In the genomic region with DNA sequence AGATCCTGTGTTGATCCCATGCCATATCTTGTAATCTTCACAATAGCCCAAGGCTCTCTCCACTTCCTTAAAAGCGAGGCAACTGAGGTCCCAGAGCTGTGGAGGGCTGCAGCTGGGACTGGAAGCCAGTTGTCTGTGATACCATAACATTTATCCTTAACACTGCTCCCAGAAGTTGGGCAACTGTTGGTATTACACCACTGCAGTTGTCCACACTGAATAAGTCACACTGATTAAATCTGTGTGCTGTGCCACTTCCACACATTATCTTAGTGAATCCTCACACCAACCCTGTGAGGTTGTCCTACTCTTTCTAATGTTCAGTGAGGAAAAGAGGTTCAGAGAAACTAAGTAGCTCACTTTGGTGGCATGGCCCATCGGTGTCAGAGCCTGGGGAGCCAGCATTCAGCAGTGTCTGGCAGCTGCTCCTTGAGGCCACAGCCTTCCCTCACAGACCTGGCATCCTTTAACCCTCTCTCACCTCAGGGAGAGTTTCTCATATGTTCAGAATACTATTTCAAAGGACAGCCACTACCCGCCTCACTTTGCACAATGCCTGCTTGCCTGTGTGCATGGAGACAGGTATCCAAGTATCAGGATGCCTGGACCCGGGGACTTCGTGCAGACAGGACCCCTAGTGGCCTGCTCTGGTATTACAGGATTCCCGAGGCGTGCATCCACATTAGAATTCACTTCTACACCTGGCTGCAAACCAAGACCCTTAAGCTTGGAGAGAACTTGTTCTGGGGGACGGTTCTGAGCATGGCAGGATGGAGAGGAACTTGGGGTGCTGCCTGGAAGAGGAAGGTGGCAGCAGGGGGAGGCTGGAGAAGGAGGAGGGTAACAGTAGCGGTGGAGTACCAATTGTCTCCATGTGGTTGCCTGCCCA, we compare ENCODE assay signal across 8 cellular contexts.
DNase-seq lines count a peak whose midpoint lies in the region; ATAC-seq and TF ChIP-seq lines count a peak whose summit lies in the region.

No MANE protein-coding gene starts in this region.

- no peak overlapping the region for H3K4me3 Mint-ChIP-seq in Calu3 (ENCODE audit: low read depth, unreplicated experiment)
- no peak overlapping the region for H3K4me3 Mint-ChIP-seq in activated naive CD4-positive, alpha-beta T cell treated with anti-CD3 and anti-CD28 coated beads for 36 hours

- H3K9me3 Mint-ChIP-seq in Calu3 (ENCODE audit: low read depth, unreplicated experiment), result no peaks in the 10 kb centered on the region
- no peaks in the 10 kb centered on the region for H3K9me3 Mint-ChIP-seq in activated naive CD4-positive, alpha-beta T cell treated with anti-CD3 and anti-CD28 coated beads for 36 hours

- H4K20me1 ChIP-seq in OCI-LY7 (ENCODE audit: insufficient read depth, low read length), result no peaks in the 10 kb centered on the region

- TF ChIP-seq CTCF in Calu3 (IDR thresholded peaks at IDR 0.05; ENCODE audit: unreplicated experiment), result peak; percentile 57
- TF ChIP-seq CTCF in OCI-LY7 (conservative IDR thresholded peaks at IDR 0.05; ENCODE audit: low read length), result peak; percentile 95
- peak; percentile 72 to 92 (median 88) for TF ChIP-seq CTCF in heart right ventricle (IDR thresholded peaks at IDR 0.05)
- peak; percentile 65 to 90 (median 82) for TF ChIP-seq CTCF in prostate gland (IDR thresholded peaks at IDR 0.05)

- H3K27ac Mint-ChIP-seq in Calu3 (ENCODE audit: unreplicated experiment), result no peak overlapping the region
- H3K27ac Mint-ChIP-seq in activated naive CD4-positive, alpha-beta T cell treated with anti-CD3 and anti-CD28 coated beads for 36 hours, result no peak overlapping the region

- H3K4me3 ChIP-seq in OCI-LY7 (ENCODE audit: low read depth, low read length, poor library complexity, severe bottlenecking) (no peak overlapping the region), heart right ventricle (no peak overlapping the region), prostate gland (no peak overlapping the region)

- no peaks in the 10 kb centered on the region for H3K9me2 ChIP-seq in OCI-LY7 (ENCODE audit: insufficient read depth, low read length)

- intact Hi-C loops in Calu3 (cut with micrococcal nuclease; ENCODE audit: unreplicated experiment) (loop anchor here (2.0 kb wide), 1 partner anchor 291 kb away; the partner anchor contains the start of gene GRIK4), OCI-LY7 (cut with micrococcal nuclease; ENCODE audit: unreplicated experiment) (loop anchor here (1.0 to 10.0 kb wide), 4 partner anchors 103 to 291 kb away; partner anchors contain the start of gene GRIK4), heart right ventricle (cut with DNase I) (loop anchor here in 7 of 10 donors (2.0 to 10.0 kb wide), 3 partner anchors 287 to 291 kb away; partner anchors contain the start of gene GRIK4 (in 7 of the 7)), prostate gland (cut with DNase I) (loop anchor here (2.0 kb wide), 1 partner anchor 291 kb away; the partner anchor contains the start of gene GRIK4)
- intact Hi-C loops in activated naive CD4-positive, alpha-beta T cell treated with anti-CD3 and anti-CD28 coated beads for 36 hours (cut with micrococcal nuclease), result loop anchor here (1.0 kb wide), 2 partner anchors 291 to 467 kb away; partner anchors contain the start of gene GRIK4

- H3K9me3 ChIP-seq in OCI-LY7 (ENCODE audit: low read length), result no peaks in the 10 kb centered on the region
- H3K9me3 ChIP-seq in heart right ventricle, result no peaks in the 10 kb centered on the region
- no peaks in the 10 kb centered on the region for H3K9me3 ChIP-seq in prostate gland

- DNase-seq in Calu3 (peak; percentile 63), HK-2 (ENCODE audit: unreplicated experiment) (peak; percentile 33), OCI-LY7 (ENCODE audit: low spot score) (peak; percentile 72), heart right ventricle (peak; percentile 44 to 47), prostate gland (ENCODE audit: low spot score) (peak; percentile 63)
- peak; percentile 65 for DNase-seq in activated naive CD4-positive, alpha-beta T cell treated with anti-CD3 and anti-CD28 coated beads for 36 hours

- POLR2A ChIA-PET in OCI-LY7 (lab: Charles Lee), result interaction anchor here (0.5 kb wide), 2 partner anchors 130 to 296 kb away, joined by 3 read pairs; no protein-coding TSS in a partner anchor

- H3K4me1 Mint-ChIP-seq in Calu3 (ENCODE audit: low read depth, unreplicated experiment), result peaks cover 4% of the 10 kb centered on the region
- no peaks in the 10 kb centered on the region for H3K4me1 Mint-ChIP-seq in activated naive CD4-positive, alpha-beta T cell treated with anti-CD3 and anti-CD28 coated beads for 36 hours (ENCODE audit: low read depth)

- H2AFZ ChIP-seq in OCI-LY7 (ENCODE audit: low read length), result no peak overlapping the region

- H3K79me2 ChIP-seq in OCI-LY7 (ENCODE audit: insufficient read depth, low read depth, low read length), result no peaks in the 10 kb centered on the region

- H3K36me3 Mint-ChIP-seq in Calu3 (ENCODE audit: insufficient read depth, unreplicated experiment), result no peaks in the 10 kb centered on the region
- no peaks in the 10 kb centered on the region for H3K36me3 Mint-ChIP-seq in activated naive CD4-positive, alpha-beta T cell treated with anti-CD3 and anti-CD28 coated beads for 36 hours (ENCODE audit: low read depth)

- 31 to 34% methylated on average over 9 of the region's 9 CpGs for WGBS in heart right ventricle, 2 donors
- WGBS in prostate gland, result 29% methylated on average over 9 of the region's 9 CpGs

- BruUV-seq in Calu3 (replicated peaks; lab: Mats Ljungman, UMichigan) (no TSS peak), OCI-LY7 (replicated peaks; lab: Mats Ljungman, UMichigan) (no TSS peak)

- H3K4me2 ChIP-seq in OCI-LY7 (ENCODE audit: low read length), result no peak overlapping the region

- ATAC-seq in heart right ventricle (peak in 7 of 8 donors; percentile 33 to 67 (median 53)), HG03045 (IDR thresholded peaks at IDR 0.05; ENCODE audit: unreplicated experiment) (no peak), HG03159 (IDR thresholded peaks at IDR 0.05; ENCODE audit: unreplicated experiment) (no peak)

- CTCF ChIA-PET in Calu3 (lab: Charles Lee), result no interaction called here
- CTCF ChIA-PET in OCI-LY7 (lab: Charles Lee; ENCODE audit: unreplicated experiment), result interaction anchor here (0.5 to 1.3 kb wide), 4 partner anchors 87 to 406 kb away, joined by 3 to 10 read pairs (median 4); no protein-coding TSS in a partner anchor
- CTCF ChIA-PET in activated naive CD4-positive, alpha-beta T cell treated with anti-CD3 and anti-CD28 coated beads for 36 hours (lab: Charles Lee), result interaction anchor here (0.6 to 2.6 kb wide), 9 partner anchors 9 to 1382 kb away, joined by 3 to 9 read pairs (median 4); no protein-coding TSS in a partner anchor

- no peaks in the 10 kb centered on the region for H3K36me3 ChIP-seq in OCI-LY7 (ENCODE audit: insufficient read depth, low read length)
- H3K36me3 ChIP-seq in heart right ventricle, result no peaks in the 10 kb centered on the region
- H3K36me3 ChIP-seq in prostate gland, result no peaks in the 10 kb centered on the region

- no peak for TF ChIP-seq POLR2A in prostate gland (IDR thresholded peaks at IDR 0.05)

- peaks cover 0 to 85% (median 29%) of the 10 kb centered on the region in 7 donors for H3K27me3 ChIP-seq in heart right ventricle
- H3K27me3 ChIP-seq in prostate gland (replicated peaks; ENCODE audit: insufficient read depth), result no peaks in the 10 kb centered on the region

- peaks cover 51% of the 10 kb centered on the region for H3K27me3 Mint-ChIP-seq in Calu3 (ENCODE audit: unreplicated experiment)
- H3K27me3 Mint-ChIP-seq in activated naive CD4-positive, alpha-beta T cell treated with anti-CD3 and anti-CD28 coated beads for 36 hours (ENCODE audit: low read depth), result peaks cover 21% of the 10 kb centered on the region

- no peak overlapping the region for H3K27ac ChIP-seq in OCI-LY7 (ENCODE audit: low read depth, low read length, poor library complexity, severe bottlenecking)
- no peak overlapping the region for H3K27ac ChIP-seq in heart right ventricle
- no peak overlapping the region for H3K27ac ChIP-seq in prostate gland

- H3K4me1 ChIP-seq in OCI-LY7 (ENCODE audit: insufficient read depth, low read length, poor library complexity, severe bottlenecking), result peaks cover 7% of the 10 kb centered on the region
- H3K4me1 ChIP-seq in heart right ventricle, result no peaks in the 10 kb centered on the region
- no peaks in the 10 kb centered on the region for H3K4me1 ChIP-seq in prostate gland (replicated peaks)

Comparison
In these comparisons a context has a peak if more than half of its experiments do, and no peak if none do; other contexts are left out.
1. ATAC-seq: peak in heart right ventricle (7 of 8); none in HG03045 (single experiment) and HG03159 (single experiment).
2. Peak in every context shown above with its lines, with median percentiles within 50 percentile points of each other: DNase-seq and CTCF ChIP-seq.